ENCODE assay signal across 1 cellular context in the genomic region with DNA sequence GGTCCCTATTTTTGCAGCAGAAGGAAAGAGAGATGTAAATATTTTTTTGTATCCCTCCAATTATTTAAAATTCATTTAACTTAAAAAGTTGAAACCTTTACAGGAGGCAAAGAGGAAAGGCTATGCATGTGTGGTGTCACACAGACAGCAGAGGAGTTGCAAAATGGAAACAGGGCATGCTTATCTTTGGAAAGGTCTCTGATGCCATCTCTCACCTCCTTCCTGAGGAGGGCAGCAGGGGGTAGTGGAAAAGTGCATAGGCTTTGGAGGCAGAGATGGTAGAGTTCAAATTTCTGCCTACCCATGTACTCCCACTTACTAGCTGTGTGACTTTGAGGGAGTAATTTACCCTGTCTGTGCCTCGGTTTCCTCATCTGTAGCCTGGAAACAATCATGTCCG.
A peak's percentile ranks its signal among the peaks of the same experiment; 100 is the strongest.
TF ChIP-seq lines count a peak whose summit lies in the region.

No MANE protein-coding gene starts in this region.

TF ChIP-seq in SK-N-SH, 30 proteins besides CTCF, POLR2A, EP300 and RAD21 (continued from another document):
- TF ChIP-seq, protein P1, sequence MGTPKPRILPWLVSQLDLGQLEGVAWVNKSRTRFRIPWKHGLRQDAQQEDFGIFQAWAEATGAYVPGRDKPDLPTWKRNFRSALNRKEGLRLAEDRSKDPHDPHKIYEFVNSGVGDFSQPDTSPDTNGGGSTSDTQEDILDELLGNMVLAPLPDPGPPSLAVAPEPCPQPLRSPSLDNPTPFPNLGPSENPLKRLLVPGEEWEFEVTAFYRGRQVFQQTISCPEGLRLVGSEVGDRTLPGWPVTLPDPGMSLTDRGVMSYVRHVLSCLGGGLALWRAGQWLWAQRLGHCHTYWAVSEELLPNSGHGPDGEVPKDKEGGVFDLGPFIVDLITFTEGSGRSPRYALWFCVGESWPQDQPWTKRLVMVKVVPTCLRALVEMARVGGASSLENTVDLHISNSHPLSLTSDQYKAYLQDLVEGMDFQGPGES (IDR thresholded peaks at IDR 0.05; ENCODE audit: low read depth, low read length), result no peak
- TF ChIP-seq GATA2 (CRISPR knock-in tag; IDR thresholded peaks at IDR 0.05) (peak; percentile 77), FOXJ3 (CRISPR knock-in tag; IDR thresholded peaks at IDR 0.05) (no peak), EZH2phosphoT487 (IDR thresholded peaks at IDR 0.05; ENCODE audit: borderline replicate concordance, low read depth) (no peak), MXI1 (IDR thresholded peaks at IDR 0.05; ENCODE audit: low read depth, low read length) (no peak), MEF2A (IDR thresholded peaks at IDR 0.05; ENCODE audit: borderline replicate concordance, low read depth) (no peak), FOXM1 (IDR thresholded peaks at IDR 0.05; ENCODE audit: low read depth) (no peak), TCF12 (IDR thresholded peaks at IDR 0.05) (peak; percentile 9; the same call in 1 of the 2 replicates), RFX5 (IDR thresholded peaks at IDR 0.05; ENCODE audit: low read length) (no peak), TEAD4 (IDR thresholded peaks at IDR 0.05; ENCODE audit: borderline replicate concordance, insufficient read depth) (no peak), POLR2AphosphoS5 (IDR thresholded peaks at IDR 0.05; ENCODE audit: low read depth, low read length) (no peak), CHD2 (IDR thresholded peaks at IDR 0.05; ENCODE audit: low read length, partially characterized antibody) (peak; percentile 13), JUND (IDR thresholded peaks at IDR 0.05) (no peak), GABPA (IDR thresholded peaks at IDR 0.05; ENCODE audit: low read depth) (no peak)
- TF ChIP-seq, protein P2, sequence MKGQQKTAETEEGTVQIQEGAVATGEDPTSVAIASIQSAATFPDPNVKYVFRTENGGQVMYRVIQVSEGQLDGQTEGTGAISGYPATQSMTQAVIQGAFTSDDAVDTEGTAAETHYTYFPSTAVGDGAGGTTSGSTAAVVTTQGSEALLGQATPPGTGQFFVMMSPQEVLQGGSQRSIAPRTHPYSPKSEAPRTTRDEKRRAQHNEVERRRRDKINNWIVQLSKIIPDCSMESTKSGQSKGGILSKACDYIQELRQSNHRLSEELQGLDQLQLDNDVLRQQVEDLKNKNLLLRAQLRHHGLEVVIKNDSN (IDR thresholded peaks at IDR 0.05; ENCODE audit: borderline replicate concordance, low read depth), result no peak
- TF ChIP-seq, protein P3, sequence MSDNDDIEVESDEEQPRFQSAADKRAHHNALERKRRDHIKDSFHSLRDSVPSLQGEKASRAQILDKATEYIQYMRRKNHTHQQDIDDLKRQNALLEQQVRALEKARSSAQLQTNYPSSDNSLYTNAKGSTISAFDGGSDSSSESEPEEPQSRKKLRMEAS (IDR thresholded peaks at IDR 0.05; ENCODE audit: low read depth), result no peak
- TF ChIP-seq, protein P4, sequence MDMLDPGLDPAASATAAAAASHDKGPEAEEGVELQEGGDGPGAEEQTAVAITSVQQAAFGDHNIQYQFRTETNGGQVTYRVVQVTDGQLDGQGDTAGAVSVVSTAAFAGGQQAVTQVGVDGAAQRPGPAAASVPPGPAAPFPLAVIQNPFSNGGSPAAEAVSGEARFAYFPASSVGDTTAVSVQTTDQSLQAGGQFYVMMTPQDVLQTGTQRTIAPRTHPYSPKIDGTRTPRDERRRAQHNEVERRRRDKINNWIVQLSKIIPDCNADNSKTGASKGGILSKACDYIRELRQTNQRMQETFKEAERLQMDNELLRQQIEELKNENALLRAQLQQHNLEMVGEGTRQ (IDR thresholded peaks at IDR 0.05; ENCODE audit: borderline replicate concordance, low read depth, low read length), result no peak
- TF ChIP-seq, protein P5, sequence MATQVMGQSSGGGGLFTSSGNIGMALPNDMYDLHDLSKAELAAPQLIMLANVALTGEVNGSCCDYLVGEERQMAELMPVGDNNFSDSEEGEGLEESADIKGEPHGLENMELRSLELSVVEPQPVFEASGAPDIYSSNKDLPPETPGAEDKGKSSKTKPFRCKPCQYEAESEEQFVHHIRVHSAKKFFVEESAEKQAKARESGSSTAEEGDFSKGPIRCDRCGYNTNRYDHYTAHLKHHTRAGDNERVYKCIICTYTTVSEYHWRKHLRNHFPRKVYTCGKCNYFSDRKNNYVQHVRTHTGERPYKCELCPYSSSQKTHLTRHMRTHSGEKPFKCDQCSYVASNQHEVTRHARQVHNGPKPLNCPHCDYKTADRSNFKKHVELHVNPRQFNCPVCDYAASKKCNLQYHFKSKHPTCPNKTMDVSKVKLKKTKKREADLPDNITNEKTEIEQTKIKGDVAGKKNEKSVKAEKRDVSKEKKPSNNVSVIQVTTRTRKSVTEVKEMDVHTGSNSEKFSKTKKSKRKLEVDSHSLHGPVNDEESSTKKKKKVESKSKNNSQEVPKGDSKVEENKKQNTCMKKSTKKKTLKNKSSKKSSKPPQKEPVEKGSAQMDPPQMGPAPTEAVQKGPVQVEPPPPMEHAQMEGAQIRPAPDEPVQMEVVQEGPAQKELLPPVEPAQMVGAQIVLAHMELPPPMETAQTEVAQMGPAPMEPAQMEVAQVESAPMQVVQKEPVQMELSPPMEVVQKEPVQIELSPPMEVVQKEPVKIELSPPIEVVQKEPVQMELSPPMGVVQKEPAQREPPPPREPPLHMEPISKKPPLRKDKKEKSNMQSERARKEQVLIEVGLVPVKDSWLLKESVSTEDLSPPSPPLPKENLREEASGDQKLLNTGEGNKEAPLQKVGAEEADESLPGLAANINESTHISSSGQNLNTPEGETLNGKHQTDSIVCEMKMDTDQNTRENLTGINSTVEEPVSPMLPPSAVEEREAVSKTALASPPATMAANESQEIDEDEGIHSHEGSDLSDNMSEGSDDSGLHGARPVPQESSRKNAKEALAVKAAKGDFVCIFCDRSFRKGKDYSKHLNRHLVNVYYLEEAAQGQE (IDR thresholded peaks at IDR 0.05; ENCODE audit: low read depth, low read length), result no peak
